8 cellular contexts compared by ENCODE assay signal in genomic region chr19:46745030-46745429, GRCh38. TPM values are rescaled to one million over a fixed set of nuclear protein-coding genes. Genes with fewer than 3 reads are reported as not detected.
A peak's percentile ranks its signal among the peaks of the same experiment; 100 is the strongest.
DNase-seq lines count a peak whose midpoint lies in the region; ATAC-seq, FAIRE-seq and TF ChIP-seq lines count a peak whose summit lies in the region.

No MANE protein-coding gene starts in this region.

- H3K27ac ChIP-seq in SJCRH30: no peak overlapping the region
- H3K27ac ChIP-seq in esophagus squamous epithelium: peak overlapping the region in 3 of 4 donors; percentile 91 to 97 (median 97)
- no peak overlapping the region for H3K27ac ChIP-seq in pancreas

- TF ChIP-seq POLR2A in esophagus squamous epithelium (IDR thresholded peaks at IDR 0.05): no peak

- peaks cover 43% of the 10 kb centered on the region for H3K4me1 Mint-ChIP-seq in Calu3 (ENCODE audit: low read depth, unreplicated experiment)

- WGBS in esophagus squamous epithelium, 2 donors: 14 to 18% methylated on average over 8 of the region's 8 CpGs
- WGBS in pancreas, 2 donors: 9 to 13% methylated on average over 8 of the region's 8 CpGs

- peak overlapping the region; percentile 85 for H3K27ac Mint-ChIP-seq in Calu3 (ENCODE audit: unreplicated experiment)

- H3K9me3 ChIP-seq in SJCRH30 (replicated peaks) (no peaks in the 10 kb centered on the region), esophagus squamous epithelium (no peaks in the 10 kb centered on the region), pancreas (no peaks in the 10 kb centered on the region)

- H3K27me3 ChIP-seq in SJCRH30 (no peaks in the 10 kb centered on the region), esophagus squamous epithelium (no peaks in the 10 kb centered on the region), pancreas (no peaks in the 10 kb centered on the region)

- in situ Hi-C loops in G401 (cut with HindIII; ENCODE audit: low sequenced_read_pairs): no loop called here

- H3K4me3 ChIP-seq in SJCRH30 (peak overlapping the region; percentile 100), esophagus squamous epithelium (peak overlapping the region; percentile 95 to 100 (median 98)), pancreas (peak overlapping the region; percentile 95 to 97 (median 96))

- H3K4me3 Mint-ChIP-seq in Calu3 (ENCODE audit: low read depth, unreplicated experiment): peak overlapping the region; percentile 97

- H3K27me3 Mint-ChIP-seq in Calu3 (ENCODE audit: unreplicated experiment): no peaks in the 10 kb centered on the region

- peaks cover 3% of the 10 kb centered on the region; the same call in 1 of the 2 replicates for H3K4me1 ChIP-seq in SJCRH30
- H3K4me1 ChIP-seq in esophagus squamous epithelium: peaks cover 26 to 81% (median 49%) of the 10 kb centered on the region in 3 donors
- peaks cover 0 to 11% (median 0%) of the 10 kb centered on the region in 3 donors for H3K4me1 ChIP-seq in pancreas

- intact Hi-C loops in Calu3 (cut with micrococcal nuclease; ENCODE audit: unreplicated experiment) (no loop called here), esophagus squamous epithelium (cut with DNase I) (no loop called here), pancreas (cut with DNase I) (no loop called here)

- no peak for FAIRE-seq in pancreas (lab: Jason Lieb, UNC)

- H3K36me3 ChIP-seq in SJCRH30: peaks cover 16% of the 10 kb centered on the region; the same call in 1 of the 2 replicates
- H3K36me3 ChIP-seq in esophagus squamous epithelium: peaks cover 0 to 22% (median 0%) of the 10 kb centered on the region in 3 donors
- H3K36me3 ChIP-seq in pancreas: no peaks in the 10 kb centered on the region

- H3K36me3 Mint-ChIP-seq in Calu3 (ENCODE audit: insufficient read depth, unreplicated experiment): peaks cover 69% of the 10 kb centered on the region

- ATAC-seq in pancreas (peak; percentile 5 to 39 (median 18)), HG03571 (IDR thresholded peaks at IDR 0.05; ENCODE audit: unreplicated experiment) (no peak), HG02970 (IDR thresholded peaks at IDR 0.05; ENCODE audit: low FRiP score, unreplicated experiment) (no peak), GM19035 (IDR thresholded peaks at IDR 0.05; ENCODE audit: unreplicated experiment) (no peak)

- DNase-seq in Calu3 (no peak), SJCRH30 (no peak), esophagus squamous epithelium (lab: John Stamatoyannopoulos, UW) (no peak), pancreas (no peak), G401 (ENCODE audit: low spot score) (no peak)

- no peak for TF ChIP-seq CTCF in Calu3 (IDR thresholded peaks at IDR 0.05; ENCODE audit: unreplicated experiment)
- no peak for TF ChIP-seq CTCF in esophagus squamous epithelium (IDR thresholded peaks at IDR 0.05)
- TF ChIP-seq CTCF in pancreas (IDR thresholded peaks at IDR 0.05): no peak

- no TSS peak for BruUV-seq in Calu3 (replicated peaks; lab: Mats Ljungman, UMichigan)

- no peaks in the 10 kb centered on the region for H3K9me3 Mint-ChIP-seq in Calu3 (ENCODE audit: low read depth, unreplicated experiment)

- CTCF ChIA-PET in Calu3 (lab: Charles Lee): interaction anchor here (0.9 to 1.2 kb wide), 3 partner anchors 9 to 40 kb away, joined by 3 to 4 read pairs (median 3); no protein-coding TSS in a partner anchor

RNA-seq across cellular contexts. Expression of gene FKRP, which starts 0.8 kb away (rescaled TPM):
- total RNA-seq in Calu3 (2022) (33.7 and 35.0 TPM in 2 replicates), esophagus squamous epithelium (10 to 100 TPM in 1 of 4 donors, 1 to 10 TPM in 3; 5.6 to 12.6 (median 9.3) TPM), pancreas (1 to 10 TPM; 5.0 to 9.4 (median 6.5) TPM)
- 15.6 and 17.8 TPM in 2 replicates for total RNA-seq in SJCRH30 (2014; rRNA removed; shearing (Covaris generic))
- polyA plus RNA-seq in pancreas: 10 to 100 TPM; 16.6 to 17.4 TPM
- total RNA-seq in G401 (2014; rRNA removed; shearing (Covaris generic)): 19.3 and 42.4 TPM in 2 replicates

RNA-seq across cellular contexts. Expression of gene STRN4, which starts 1.2 kb away (rescaled TPM):
- 149 and 151 TPM in 2 replicates for total RNA-seq in Calu3 (2022)
- 75.3 and 80.6 TPM in 2 replicates for total RNA-seq in SJCRH30 (2014; rRNA removed; shearing (Covaris generic))
- 10 to 100 TPM; 60.1 to 86.4 (median 69.7) TPM for total RNA-seq in esophagus squamous epithelium
- 10 to 100 TPM; 26.4 to 43.5 (median 32.6) TPM for total RNA-seq in pancreas
- 10 to 100 TPM; 43.4 to 48.0 TPM for polyA plus RNA-seq in pancreas
- 118 and 134 TPM in 2 replicates for total RNA-seq in G401 (2014; rRNA removed; shearing (Covaris generic))

RNA-seq across cellular contexts. Expression of gene PRKD2, which starts 28.1 kb away (rescaled TPM):
- 98.3 and 110 TPM in 2 replicates for total RNA-seq in Calu3 (2022)
- total RNA-seq in SJCRH30 (2014; rRNA removed; shearing (Covaris generic)): 7.7 and 7.8 TPM in 2 replicates
- total RNA-seq in esophagus squamous epithelium: 10 to 100 TPM; 28.8 to 54.2 (median 31.8) TPM
- total RNA-seq in pancreas: 10 to 100 TPM; 13.8 to 33.5 (median 20.4) TPM
- 10 to 100 TPM; 61.1 to 90.3 TPM for polyA plus RNA-seq in pancreas
- total RNA-seq in G401 (2014; rRNA removed; shearing (Covaris generic)): 14.6 and 19.9 TPM in 2 replicates

RNA-seq across cellular contexts. Expression of gene SLC1A5, which starts 43.4 kb away (rescaled TPM):
- total RNA-seq in Calu3 (2022): 237 and 250 TPM in 2 replicates
- 66.3 and 71.6 TPM in 2 replicates for total RNA-seq in SJCRH30 (2014; rRNA removed; shearing (Covaris generic))
- total RNA-seq in esophagus squamous epithelium: 100 to 1,000 TPM in 3 of 4 donors, 10 to 100 TPM in 1; 97.3 to 156 (median 114) TPM
- 100 to 1,000 TPM in 1 of 6 donors, 10 to 100 TPM in 4, 1 to 10 TPM in 1; 9.6 to 148 (median 15.9) TPM for total RNA-seq in pancreas
- 10 to 100 TPM in 1 of 2 donors, 1 to 10 TPM in 1; 8.6 to 13.9 TPM for polyA plus RNA-seq in pancreas
- 153 and 159 TPM in 2 replicates for total RNA-seq in G401 (2014; rRNA removed; shearing (Covaris generic))

Comparison
In these comparisons a context has a peak if more than half of its experiments do, and no peak if none do; other contexts are left out.
1. H3K27ac ChIP-seq: peak in esophagus squamous epithelium (3 of 4); none in SJCRH30 (single experiment) and pancreas (0 of 4).
2. ATAC-seq: peak in pancreas (4 of 4); none in HG03571 (single experiment), HG02970 (single experiment) and GM19035 (single experiment).
3. Peak in every context shown above with its lines, with median percentiles within 50 percentile points of each other: H3K4me3 ChIP-seq.